Comparison of ENCODE assay signal across 8 cellular contexts in genomic region chr19:33521480-33522370, GRCh38. TPM values are rescaled to one million over a fixed set of nuclear protein-coding genes. Genes with fewer than 3 reads are reported as not detected.
DNase-seq lines count a peak whose midpoint lies in the region; ATAC-seq and TF ChIP-seq lines count a peak whose summit lies in the region.

Gene PEPD (minus strand): TSS chr19:33521791. CDS start chr19:33521760, 31 bp downstream.

- peaks cover 6% of the 10 kb centered on the region for H3K27me3 Mint-ChIP-seq in T-helper 1 cell treated with Interleukin-12 subunit alpha and Interleukin-12 subunit beta and Interleukin-4 antibody, amounts not matched to agents 30 μg/mL and 1 μg/mL, for 36 hours (ENCODE audit: low read depth)

- H3K36me3 ChIP-seq in psoas muscle (ENCODE audit: insufficient read depth in 1 of 2, low read depth in 1 of 2) (no peaks in the 10 kb centered on the region), urinary bladder (ENCODE audit: insufficient read depth) (no peaks in the 10 kb centered on the region)

- intact Hi-C loops in left ventricle myocardium superior (cut with micrococcal nuclease) (no loop called here), psoas muscle (cut with DNase I) (loop anchor here in 1 of 2 donors (10.0 kb wide), 1 partner anchor 253 kb away; no protein-coding TSS in a partner anchor)

- 3 to 7% (median 3%) methylated on average over 46 to 69 of the region's 69 CpGs for WGBS in psoas muscle, 3 donors
- 3% methylated on average over 69 of the region's 69 CpGs for WGBS in urinary bladder

- DNase-seq in GM12865 (ENCODE audit: low read depth) (peak; percentile 93), NCI-H1436 treated with DMSO at 0.1 percent for 48 hours (lab: John Stamatoyannopoulos, UW) (peak; percentile 25), amniotic stem cell (lab: John Stamatoyannopoulos, UW) (peak; percentile 47), left ventricle myocardium superior (peak; percentile 94), psoas muscle (peak; percentile 91 to 94)

- no peaks in the 10 kb centered on the region for H3K9me3 ChIP-seq in psoas muscle

- H3K27ac Mint-ChIP-seq in T-helper 1 cell treated with Interleukin-12 subunit alpha and Interleukin-12 subunit beta and Interleukin-4 antibody, amounts not matched to agents 30 μg/mL and 1 μg/mL, for 36 hours, result peak within 1 kb of the TSS; percentile 28

- H3K4me3 Mint-ChIP-seq in T-helper 1 cell treated with Interleukin-12 subunit alpha and Interleukin-12 subunit beta and Interleukin-4 antibody, amounts not matched to agents 30 μg/mL and 1 μg/mL, for 36 hours, result peak within 1 kb of the TSS; percentile 78

- no peaks in the 10 kb centered on the region for H3K27me3 ChIP-seq in psoas muscle (ENCODE audit: insufficient read depth in 3 of 3, low read length in 2 of 3)

- ATAC-seq in HG02759 (IDR thresholded peaks at IDR 0.05; ENCODE audit: unreplicated experiment), result peak; percentile 90
- ATAC-seq in left ventricle myocardium superior, result peak; percentile 100
- ATAC-seq in psoas muscle, result peak; percentile 99

- TF ChIP-seq CTCF in GM12865 (IDR thresholded peaks at IDR 0.05; ENCODE audit: insufficient read depth, low read depth, low read length, missing control alignments) (no peak), psoas muscle (IDR thresholded peaks at IDR 0.05) (no peak)

- H3K36me3 Mint-ChIP-seq in T-helper 1 cell treated with Interleukin-12 subunit alpha and Interleukin-12 subunit beta and Interleukin-4 antibody, amounts not matched to agents 30 μg/mL and 1 μg/mL, for 36 hours (ENCODE audit: low read depth), result no peaks in the 10 kb centered on the region

- peak within 1 kb of the TSS; percentile 71 for H3K27ac ChIP-seq in psoas muscle
- no peak within 1 kb of the TSS for H3K27ac ChIP-seq in urinary bladder (ENCODE audit: low read depth)

- peaks cover 10% of the 10 kb centered on the region for H3K4me1 ChIP-seq in psoas muscle
- H3K4me1 ChIP-seq in urinary bladder (ENCODE audit: insufficient read depth), result no peaks in the 10 kb centered on the region

- H3K4me3 ChIP-seq in GM12865 (ENCODE audit: low read depth, low read length) (peak within 1 kb of the TSS; percentile 81), psoas muscle (peak within 1 kb of the TSS; percentile 88), urinary bladder (ENCODE audit: low read depth, low read length) (peak within 1 kb of the TSS; percentile 95)

- H3K9me3 Mint-ChIP-seq in T-helper 1 cell treated with Interleukin-12 subunit alpha and Interleukin-12 subunit beta and Interleukin-4 antibody, amounts not matched to agents 30 μg/mL and 1 μg/mL, for 36 hours, result no peaks in the 10 kb centered on the region

- H3K4me1 Mint-ChIP-seq in T-helper 1 cell treated with Interleukin-12 subunit alpha and Interleukin-12 subunit beta and Interleukin-4 antibody, amounts not matched to agents 30 μg/mL and 1 μg/mL, for 36 hours (ENCODE audit: low read depth), result peaks cover 14% of the 10 kb centered on the region

RNA-seq across cellular contexts. Expression of gene PEPD, which starts in this region (rescaled TPM):
- 27.3 TPM for total RNA-seq in left ventricle myocardium superior
- total RNA-seq in psoas muscle, result 10 to 100 TPM; 26.3 to 37.1 (median 35.6) TPM
- 10 to 100 TPM; 34.2 to 40.2 (median 35.1) TPM for polyA plus RNA-seq in psoas muscle
- 24.2 TPM for total RNA-seq in urinary bladder
- polyA plus RNA-seq in urinary bladder, result 85.0 TPM

Comparison
In these comparisons a context has a peak if more than half of its experiments do, and no peak if none do; other contexts are left out.
1. DNase-seq: peak in every context shown above with its lines; median percentile 94 in left ventricle myocardium superior; 93 in GM12865; 92 in psoas muscle; 47 in amniotic stem cell; 25 in NCI-H1436 treated with DMSO at 0.1 percent for 48 hours.